ENCODE assay signal across 20 cellular contexts in genomic region chr17:28338769-28339212, GRCh38. TPM values are rescaled to one million over a fixed set of nuclear protein-coding genes. Genes with fewer than 3 reads are reported as not detected.
DNase-seq lines count a peak whose midpoint lies in the region; ATAC-seq and TF ChIP-seq lines count a peak whose summit lies in the region.
"Not testable (repeated sequence)": the region's sequence is repeated elsewhere in the genome, so short reads cannot be mapped to it uniquely, and the experiment has no call there.
"Had no signal": no experiment of that assay in that cellular context is flagged by ENCODE, and none has a peak within 500 bp of the region (broad histone marks: within the 10 kb centered on the region; RNA-seq: fewer than 3 reads in every experiment).

No MANE protein-coding gene starts in this region.

- TF ChIP-seq CTCF in AG04450 (IDR thresholded peaks at IDR 0.05; ENCODE audit: low read depth, low read length); RWPE2 (IDR thresholded peaks at IDR 0.05; ENCODE audit: poor library complexity, severe bottlenecking); brain microvascular endothelial cell (IDR thresholded peaks at IDR 0.05; ENCODE audit: low read depth, low read length, missing control alignments); epithelial cell of esophagus (IDR thresholded peaks at IDR 0.05; ENCODE audit: insufficient read depth, low read depth, low read length, missing control alignments); right atrium auricular region (IDR thresholded peaks at IDR 0.05); psoas muscle (IDR thresholded peaks at IDR 0.05); upper lobe of left lung (IDR thresholded peaks at IDR 0.05): not testable (repeated sequence)

- H3K27ac ChIP-seq in AG04450 (ENCODE audit: low read depth, low read length): peak overlapping the region; percentile 68
- peak overlapping the region; percentile 89 for H3K27ac ChIP-seq in RWPE2 (ENCODE audit: poor library complexity, severe bottlenecking)
- peak overlapping the region; percentile 29 for H3K27ac ChIP-seq in brain microvascular endothelial cell
- H3K27ac ChIP-seq in right atrium auricular region: peak overlapping the region; percentile 97 to 98
- H3K27ac ChIP-seq in mesodermal cell (ENCODE audit: low read depth, low read length, severe bottlenecking): peak overlapping the region; percentile 73
- peak overlapping the region; percentile 4 for H3K27ac ChIP-seq in psoas muscle
- H3K27ac ChIP-seq in upper lobe of left lung: peak overlapping the region; percentile 50 to 97 (median 83)

- H3K4me1 ChIP-seq in RWPE2 (ENCODE audit: insufficient read depth, poor library complexity, severe bottlenecking) (peaks cover 20% of the 10 kb centered on the region), right atrium auricular region (peaks cover 0 to 52% of the 10 kb centered on the region in 2 donors), mesodermal cell (ENCODE audit: control insufficient read depth, insufficient read depth, low read length, poor library complexity, severe bottlenecking) (peaks cover 27% of the 10 kb centered on the region), psoas muscle (peaks cover 27% of the 10 kb centered on the region), upper lobe of left lung (peaks cover 35 to 52% (median 37%) of the 10 kb centered on the region in 4 donors)

- TF ChIP-seq EP300 in upper lobe of left lung (IDR thresholded peaks at IDR 0.05): not testable (repeated sequence)

- not testable (repeated sequence) for TF ChIP-seq POLR2A in upper lobe of left lung (IDR thresholded peaks at IDR 0.05)

- intact Hi-C loops in psoas muscle (cut with DNase I): loop anchor here in 1 of 2 donors (5.0 kb wide), 1 partner anchor 614 kb away; the partner anchor contains the start of gene PHF12

- not testable (repeated sequence) for DNase-seq in AG04450 (ENCODE audit: low read depth, low spot score); RWPE2 (ENCODE audit: low spot score); brain microvascular endothelial cell; right atrium auricular region (ENCODE audit: low spot score); psoas muscle; upper lobe of left lung
- peak; percentile 44 for DNase-seq in epithelial cell of esophagus (ENCODE audit: low read depth)

- not testable (repeated sequence) for ATAC-seq in RWPE2 (ENCODE audit: low read depth); psoas muscle; upper lobe of left lung (ENCODE audit: low FRiP score in 2 of 2)

- H3K27me3 ChIP-seq in AG04450 (ENCODE audit: control insufficient read depth, insufficient read depth, low read length); RWPE2 (ENCODE audit: insufficient read depth, poor library complexity, severe bottlenecking); brain microvascular endothelial cell (replicated peaks); right atrium auricular region; psoas muscle (ENCODE audit: insufficient read depth in 3 of 3, low read length in 2 of 3); upper lobe of left lung: not testable (repeated sequence)

- not testable (repeated sequence) for H3K9me3 ChIP-seq in AG04450 (ENCODE audit: control insufficient read depth, insufficient read depth, low read length); RWPE2 (ENCODE audit: severe bottlenecking); right atrium auricular region; mesodermal cell (ENCODE audit: control insufficient read depth, low read length); psoas muscle; upper lobe of left lung

- H3K36me3 ChIP-seq in RWPE2 (ENCODE audit: low read depth) (peaks cover 54% of the 10 kb centered on the region), brain microvascular endothelial cell (replicated peaks) (peaks cover 39% of the 10 kb centered on the region), right atrium auricular region (peaks cover 47% of the 10 kb centered on the region), mesodermal cell (ENCODE audit: control insufficient read depth, insufficient read depth, low read length) (peaks cover 67% of the 10 kb centered on the region), psoas muscle (ENCODE audit: insufficient read depth in 1 of 2, low read depth in 1 of 2) (peaks cover 7 to 46% of the 10 kb centered on the region in 2 donors), upper lobe of left lung (peaks cover 29 to 46% (median 43%) of the 10 kb centered on the region in 4 donors)

- in situ Hi-C loops in brain microvascular endothelial cell (cut with HindIII; ENCODE audit: low pct_ligation_motif_present, low sequenced_read_pairs): not testable (repeated sequence)

- CTCF ChIA-PET in AG04450 (lab: Charles Lee): not testable (repeated sequence)

- POLR2A ChIA-PET in AG04450 (lab: Yijun Ruan, JAX): interaction anchor here (0.7 kb wide), 1 partner anchor 158 kb away, joined by 4 read pairs; no protein-coding TSS in a partner anchor

- WGBS in mesodermal cell (ENCODE audit: insufficient coverage in 2 of 2), 2 experiments: 82 to 93% methylated on average over 4 to 7 of the region's 8 CpGs
- WGBS in psoas muscle, 3 donors: 75 to 85% (median 79%) methylated on average over 8 of the region's 8 CpGs
- 89 to 93% methylated on average over 7 to 8 of the region's 8 CpGs for WGBS in upper lobe of left lung, 2 donors

- H3K4me3 ChIP-seq in AG04450 (ENCODE audit: low read depth, low read length); RWPE2 (ENCODE audit: severe bottlenecking); brain microvascular endothelial cell (ENCODE audit: low read depth, low read length); epithelial cell of esophagus (ENCODE audit: low read length); right atrium auricular region; mesodermal cell (ENCODE audit: extremely low read depth, insufficient read depth, low read length, poor library complexity, severe bottlenecking); psoas muscle; upper lobe of left lung: not testable (repeated sequence)

RNA-seq across cellular contexts. Expression of gene TNFAIP1, which starts 3.2 kb away (rescaled TPM):
- 51.2 and 64.7 TPM in 2 replicates for polyA plus RNA-seq in AG04450 (2011; rRNA removed)
- 64.2 and 108 TPM in 2 replicates for polyA minus RNA-seq in AG04450 (2011; rRNA and poly(A)+ RNA removed)
- 10 to 100 TPM; 28.1 to 47.6 TPM for total RNA-seq in right atrium auricular region
- polyA plus RNA-seq in mesodermal cell (2013, experiment 1 of 2): 49.5 TPM
- polyA plus RNA-seq in mesodermal cell (2013, experiment 2 of 2): 41.0 TPM
- 10 to 100 TPM; 23.3 to 32.6 (median 30.2) TPM for total RNA-seq in psoas muscle
- polyA plus RNA-seq in psoas muscle: 10 to 100 TPM; 13.0 to 21.3 (median 14.7) TPM
- 10 to 100 TPM; 27.2 to 74.3 (median 46.4) TPM for total RNA-seq in upper lobe of left lung

RNA-seq across cellular contexts. Expression of gene IFT20, which starts 3.5 kb away (rescaled TPM):
- polyA plus RNA-seq in AG04450 (2011; rRNA removed): 43.5 and 67.1 TPM in 2 replicates
- polyA minus RNA-seq in AG04450 (2011; rRNA and poly(A)+ RNA removed): 15.1 and 15.6 TPM in 2 replicates
- total RNA-seq in right atrium auricular region: 10 to 100 TPM; 15.6 to 19.6 TPM
- 65.6 TPM for polyA plus RNA-seq in mesodermal cell (2013, experiment 1 of 2)
- 66.5 TPM for polyA plus RNA-seq in mesodermal cell (2013, experiment 2 of 2)
- total RNA-seq in psoas muscle: 1 to 10 TPM; 4.4 to 8.7 (median 5.4) TPM
- 10 to 100 TPM in 1 of 3 donors, 1 to 10 TPM in 2; 6.3 to 32.1 (median 8.7) TPM for polyA plus RNA-seq in psoas muscle
- total RNA-seq in upper lobe of left lung: 10 to 100 TPM; 28.6 to 60.8 (median 44.3) TPM

RNA-seq across cellular contexts. Expression of gene POLDIP2, which starts 18.5 kb away (rescaled TPM):
- 84.7 and 97.7 TPM in 2 replicates for polyA plus RNA-seq in AG04450 (2011; rRNA removed)
- polyA minus RNA-seq in AG04450 (2011; rRNA and poly(A)+ RNA removed): 75.2 and 89.7 TPM in 2 replicates
- 100 to 1,000 TPM in 1 of 2 donors, 10 to 100 TPM in 1; 98.9 to 108 TPM for total RNA-seq in right atrium auricular region
- 59.9 TPM for polyA plus RNA-seq in mesodermal cell (2013, experiment 1 of 2)
- 56.7 TPM for polyA plus RNA-seq in mesodermal cell (2013, experiment 2 of 2)
- 100 to 1,000 TPM; 182 to 206 (median 190) TPM for total RNA-seq in psoas muscle
- polyA plus RNA-seq in psoas muscle: 100 to 1,000 TPM; 172 to 299 (median 204) TPM
- total RNA-seq in upper lobe of left lung: 10 to 100 TPM; 50.3 to 74.5 (median 60.0) TPM

RNA-seq across cellular contexts. Expression of gene TMEM97, which starts 19.8 kb away (rescaled TPM):
- polyA plus RNA-seq in AG04450 (2011; rRNA removed) (12.1 and 16.1 TPM in 2 replicates), psoas muscle (1 to 10 TPM; 4.0 to 9.0 (median 6.2) TPM)
- 9.5 and 12.3 TPM in 2 replicates for polyA minus RNA-seq in AG04450 (2011; rRNA and poly(A)+ RNA removed)
- total RNA-seq in right atrium auricular region (1 to 10 TPM; 3.2 to 3.4 TPM), psoas muscle (10 to 100 TPM in 2 of 4 donors, 1 to 10 TPM in 2; 3.9 to 13.5 (median 9.0) TPM), upper lobe of left lung (10 to 100 TPM; 19.8 to 47.9 (median 37.6) TPM)
- 87.9 TPM for polyA plus RNA-seq in mesodermal cell (2013, experiment 1 of 2)
- polyA plus RNA-seq in mesodermal cell (2013, experiment 2 of 2): 87.3 TPM

RNA-seq across cellular contexts. Expression of gene SEBOX, which starts 26.2 kb away (rescaled TPM):
- polyA plus RNA-seq in AG04450 (2011; rRNA removed): not detected in 2 replicates
- not detected in 2 replicates for polyA minus RNA-seq in AG04450 (2011; rRNA and poly(A)+ RNA removed)
- total RNA-seq in right atrium auricular region: not detected
- not detected for polyA plus RNA-seq in mesodermal cell (2013, experiment 1 of 2)
- polyA plus RNA-seq in mesodermal cell (2013, experiment 2 of 2): not detected
- total RNA-seq in psoas muscle: not detected
- polyA plus RNA-seq in psoas muscle: not detected
- not detected for total RNA-seq in upper lobe of left lung
- total RNA-seq: activated CD8-positive, alpha-beta memory T cell treated with anti-CD3 and anti-CD28 coated beads, Interleukin-2, amount 10 ng/mL, durations not matched to agents 7 days and 5 days; cerebellum; epithelial cell of proximal tubule; fibroblast of villous mesenchyme; H7; K562; mesenteric fat pad; naive thymus-derived CD4-positive, alpha-beta T cell; PC-9; Right ventricle myocardium superior had no signal
- polyA plus RNA-seq: CD14-positive monocyte; K562; naive thymus-derived CD4-positive, alpha-beta T cell; thymus had no signal

Comparison
In these comparisons a context has a peak if more than half of its experiments do, and no peak if none do; other contexts are left out.
1. H3K27ac ChIP-seq: peak in every context shown above with its lines; median percentile 98 in right atrium auricular region; 89 in RWPE2; 83 in upper lobe of left lung; 73 in mesodermal cell; 68 in AG04450; 29 in brain microvascular endothelial cell; 4 in psoas muscle.